1 cellular context compared by ENCODE assay signal in genomic region chr3:179432021-179432420, GRCh38.
TF ChIP-seq lines count a peak whose summit lies in the region.

No MANE protein-coding gene starts in this region.

TF ChIP-seq in GM12878, 131 proteins besides CTCF, POLR2A, EP300 and RAD21 (continued from another document):
- no peak for TF ChIP-seq ZBTB40 (IDR thresholded peaks at IDR 0.05; ENCODE audit: borderline replicate concordance)
- no peak for TF ChIP-seq CHD4 (IDR thresholded peaks at IDR 0.05)
- no peak for TF ChIP-seq CUX1 (IDR thresholded peaks at IDR 0.05; ENCODE audit: insufficient replicate concordance, low read depth, low read length)
- TF ChIP-seq JUNB (IDR thresholded peaks at IDR 0.05): peak; percentile 51
- TF ChIP-seq, protein P1, sequence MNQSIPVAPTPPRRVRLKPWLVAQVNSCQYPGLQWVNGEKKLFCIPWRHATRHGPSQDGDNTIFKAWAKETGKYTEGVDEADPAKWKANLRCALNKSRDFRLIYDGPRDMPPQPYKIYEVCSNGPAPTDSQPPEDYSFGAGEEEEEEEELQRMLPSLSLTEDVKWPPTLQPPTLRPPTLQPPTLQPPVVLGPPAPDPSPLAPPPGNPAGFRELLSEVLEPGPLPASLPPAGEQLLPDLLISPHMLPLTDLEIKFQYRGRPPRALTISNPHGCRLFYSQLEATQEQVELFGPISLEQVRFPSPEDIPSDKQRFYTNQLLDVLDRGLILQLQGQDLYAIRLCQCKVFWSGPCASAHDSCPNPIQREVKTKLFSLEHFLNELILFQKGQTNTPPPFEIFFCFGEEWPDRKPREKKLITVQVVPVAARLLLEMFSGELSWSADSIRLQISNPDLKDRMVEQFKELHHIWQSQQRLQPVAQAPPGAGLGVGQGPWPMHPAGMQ (IDR thresholded peaks at IDR 0.05; ENCODE audit: borderline replicate concordance): no peak
- TF ChIP-seq NFXL1 (IDR thresholded peaks at IDR 0.05; ENCODE audit: borderline replicate concordance): no peak
- no peak for TF ChIP-seq FOXK2 (IDR thresholded peaks at IDR 0.05)
- no peak for TF ChIP-seq CREM (IDR thresholded peaks at IDR 0.05; ENCODE audit: low read depth)
- no peak for TF ChIP-seq SMAD1 (IDR thresholded peaks at IDR 0.05; ENCODE audit: low read depth, partially characterized antibody)
TF ChIP-seq in GM12878: peak in this region for 13.
